8 cellular contexts compared by ENCODE assay signal in genomic region chr10:133393401-133394063, GRCh38. TPM values are rescaled to one million over a fixed set of nuclear protein-coding genes. Genes with fewer than 3 reads are reported as not detected.
DNase-seq lines count a peak whose midpoint lies in the region; ATAC-seq and TF ChIP-seq lines count a peak whose summit lies in the region.

No MANE protein-coding gene starts in this region.

- in situ Hi-C loops in KBM-7 (cut with MboI; ENCODE audit: low pct_unique_long_range_greater_than_20kb, low sequenced_read_pairs), result no loop called here

- H3K4me1 Mint-ChIP-seq in IgD-negative memory B cell (peaks cover 33 to 36% (median 33%) of the 10 kb centered on the region in 3 donors), naive B cell (peaks cover 41 to 69% (median 64%) of the 10 kb centered on the region in 3 donors)

- peaks cover 7% of the 10 kb centered on the region for H3K36me3 Mint-ChIP-seq in IgD-negative memory B cell
- H3K36me3 Mint-ChIP-seq in naive B cell, result no peaks in the 10 kb centered on the region

- no peak for ATAC-seq in naive B cell (ENCODE audit: low read depth in 2 of 2)

- H3K4me3 Mint-ChIP-seq in IgD-negative memory B cell (peak overlapping the region; percentile 88 to 94 (median 90)), naive B cell (peak overlapping the region; percentile 82 to 95 (median 90))

- DNase-seq in AG09309 (ENCODE audit: low read depth) (no peak), cardiac fibroblast (ENCODE audit: low read depth in 2 of 2) (peak in 1 of 2 donors; percentile 5), naive B cell (no peak), KBM-7 (no peak), NCI-H1105 treated with DMSO at 0.1 percent for 48 hours (lab: John Stamatoyannopoulos, UW) (no peak), nucleus accumbens (lab: John Stamatoyannopoulos, UW) (no peak), HPDE6-E6E7 (ENCODE audit: extremely low spot score) (no peak)

- H3K9me3 Mint-ChIP-seq in IgD-negative memory B cell, result no peaks in the 10 kb centered on the region
- no peaks in the 10 kb centered on the region for H3K9me3 Mint-ChIP-seq in naive B cell

- peak overlapping the region; percentile 90 for H3K4me3 ChIP-seq in AG09309 (ENCODE audit: control insufficient read depth, low read depth, low read length)
- peak overlapping the region; percentile 3 to 75 for H3K4me3 ChIP-seq in cardiac fibroblast (replicated peaks in 1 of 2; ENCODE audit: low read depth in 2 of 2, low read length in 2 of 2)

- no peak for TF ChIP-seq CTCF in AG09309 (IDR thresholded peaks at IDR 0.05; ENCODE audit: control insufficient read depth, insufficient read depth, low read depth, low read length, missing control alignments)
- no peak for TF ChIP-seq CTCF in cardiac fibroblast (IDR thresholded peaks at IDR 0.05; ENCODE audit: low read depth, low read length)

- peak overlapping the region; percentile 75 to 97 (median 77) for H3K27ac Mint-ChIP-seq in IgD-negative memory B cell
- peak overlapping the region; percentile 18 to 95 (median 83) for H3K27ac Mint-ChIP-seq in naive B cell

- no peaks in the 10 kb centered on the region for H3K27me3 Mint-ChIP-seq in IgD-negative memory B cell
- H3K27me3 Mint-ChIP-seq in naive B cell, result no peaks in the 10 kb centered on the region

RNA-seq across cellular contexts. Expression of gene MTG1, which starts 0.4 kb away (rescaled TPM):
- polyA plus RNA-seq in IgD-negative memory B cell, result 51.8 TPM
- 10 to 100 TPM; 41.1 to 82.6 (median 47.3) TPM for polyA plus RNA-seq in naive B cell (ENCODE audit: low read depth in 6 of 6)

RNA-seq across cellular contexts. Expression of gene PAOX, which starts 14.5 kb away (rescaled TPM):
- polyA plus RNA-seq in IgD-negative memory B cell (55.4 TPM), naive B cell (ENCODE audit: low read depth in 6 of 6) (10 to 100 TPM; 45.3 to 63.2 (median 53.5) TPM)

RNA-seq across cellular contexts. Expression of gene ECHS1, which starts 20.4 kb away (rescaled TPM):
- polyA plus RNA-seq in IgD-negative memory B cell (117 TPM), naive B cell (ENCODE audit: low read depth in 6 of 6) (100 to 1,000 TPM in 4 of 6 donors, 10 to 100 TPM in 2; 89.3 to 121 (median 110) TPM)

RNA-seq across cellular contexts. Expression of gene SPRN, which starts 30.9 kb away (rescaled TPM):
- polyA plus RNA-seq in IgD-negative memory B cell (0.40 TPM), naive B cell (ENCODE audit: low read depth in 6 of 6) (under 1 TPM in 5 of 6 donors, not detected in 1; 0.28 to 0.68 (median 0.39) TPM)

RNA-seq across cellular contexts. Expression of gene FUOM, which starts 35.7 kb away (rescaled TPM):
- polyA plus RNA-seq in IgD-negative memory B cell (37.1 TPM), naive B cell (ENCODE audit: low read depth in 6 of 6) (10 to 100 TPM; 31.3 to 46.5 (median 42.0) TPM)
